ENCODE assay signal across 9 cellular contexts in genomic region chr7:77152232-77152631, GRCh38. TPM values are rescaled to one million over a fixed set of nuclear protein-coding genes. Genes with fewer than 3 reads are reported as not detected.
DNase-seq lines count a peak whose midpoint lies in the region; ATAC-seq and TF ChIP-seq lines count a peak whose summit lies in the region.
"Not testable (repeated sequence)": the region's sequence is repeated elsewhere in the genome, so short reads cannot be mapped to it uniquely, and the experiment has no call there.
"Had no signal": no experiment of that assay in that cellular context is flagged by ENCODE, and none has a peak within 500 bp of the region (broad histone marks: within the 10 kb centered on the region; RNA-seq: fewer than 3 reads in every experiment).

No MANE protein-coding gene starts in this region.

- intact Hi-C loops in CD14-positive monocyte (cut with micrococcal nuclease); dendritic cell treated with granulocyte-macrophage colony-stimulating factor and Interleukin-4, amounts not matched to agents 40 ng/mL and 50 ng/mL, for 4 days (cut with micrococcal nuclease): not testable (repeated sequence)

- not testable (repeated sequence) for H3K27me3 Mint-ChIP-seq in CD14-positive monocyte (ENCODE audit: low read depth in 3 of 3); T-helper 17 cell; dendritic cell treated with granulocyte-macrophage colony-stimulating factor and Interleukin-4, amounts not matched to agents 40 ng/mL and 50 ng/mL, for 4 days

- not testable (repeated sequence) for TF ChIP-seq CTCF in CD14-positive monocyte (IDR thresholded peaks at IDR 0.05); fibroblast of the aortic adventitia (IDR thresholded peaks at IDR 0.05; ENCODE audit: insufficient read depth, low read length)

- H3K27ac Mint-ChIP-seq in CD14-positive monocyte = peak overlapping the region; percentile 79 to 93 (median 87)
- peak overlapping the region; percentile 32 for H3K27ac Mint-ChIP-seq in T-helper 17 cell
- peak overlapping the region; percentile 67 for H3K27ac Mint-ChIP-seq in dendritic cell treated with granulocyte-macrophage colony-stimulating factor and Interleukin-4, amounts not matched to agents 40 ng/mL and 50 ng/mL, for 4 days

- peaks cover 0 to 15% (median 13%) of the 10 kb centered on the region in 7 donors for H3K9me3 Mint-ChIP-seq in CD14-positive monocyte
- not testable (repeated sequence) for H3K9me3 Mint-ChIP-seq in dendritic cell treated with granulocyte-macrophage colony-stimulating factor and Interleukin-4, amounts not matched to agents 40 ng/mL and 50 ng/mL, for 4 days

- not testable (repeated sequence) for DNase-seq in CD14-positive monocyte (ENCODE audit: low spot score); T-helper 17 cell
- DNase-seq in M059J (ENCODE audit: low read depth) = peak; percentile 25
- peak; percentile 55 for DNase-seq in NOMO-1 treated with DMSO at 0.1 percent for 48 hours (lab: John Stamatoyannopoulos, UW; ENCODE audit: unreplicated experiment)
- peak; percentile 71 for DNase-seq in fibroblast of the aortic adventitia (ENCODE audit: low read depth)
- DNase-seq in myocyte (ENCODE audit: low read depth) = peak; percentile 17

- not testable (repeated sequence) for H3K4me3 ChIP-seq in fibroblast of the aortic adventitia (ENCODE audit: low read depth, low read length)

- H3K36me3 Mint-ChIP-seq in CD14-positive monocyte; T-helper 17 cell (ENCODE audit: low read depth): not testable (repeated sequence)
- H3K36me3 Mint-ChIP-seq in dendritic cell treated with granulocyte-macrophage colony-stimulating factor and Interleukin-4, amounts not matched to agents 40 ng/mL and 50 ng/mL, for 4 days (ENCODE audit: low read depth) = peaks cover 16% of the 10 kb centered on the region

- H3K9me3 ChIP-seq in T-helper 17 cell (ENCODE audit: control insufficient read depth, low read length, poor library complexity, severe bottlenecking) = not testable (repeated sequence)

- H3K4me1 Mint-ChIP-seq in CD14-positive monocyte = peaks cover 34% of the 10 kb centered on the region
- not testable (repeated sequence) for H3K4me1 Mint-ChIP-seq in T-helper 17 cell
- peaks cover 26% of the 10 kb centered on the region for H3K4me1 Mint-ChIP-seq in dendritic cell treated with granulocyte-macrophage colony-stimulating factor and Interleukin-4, amounts not matched to agents 40 ng/mL and 50 ng/mL, for 4 days (ENCODE audit: low read depth)

- ATAC-seq in T-helper 17 cell = not testable (repeated sequence)

- peak overlapping the region in 1 of 2 donors; percentile 67 for H3K4me3 Mint-ChIP-seq in CD14-positive monocyte
- H3K4me3 Mint-ChIP-seq in T-helper 17 cell; dendritic cell treated with granulocyte-macrophage colony-stimulating factor and Interleukin-4, amounts not matched to agents 40 ng/mL and 50 ng/mL, for 4 days: not testable (repeated sequence)

RNA-seq across cellular contexts. Expression of gene CCDC146, which starts 29.8 kb away (rescaled TPM):
- polyA plus RNA-seq in CD14-positive monocyte = under 1 TPM; 0.08 to 0.40 TPM
- 1.1 and 2.9 TPM in 2 replicates for total RNA-seq in M059J (2014; rRNA removed; shearing (Covaris generic))
- 10 to 100 TPM in 1 of 2 donors, 1 to 10 TPM in 1; 8.5 to 14.7 TPM for total RNA-seq in T-helper 17 cell
- total RNA-seq in fibroblast of the aortic adventitia (ENCODE audit: low replicate concordance) = 1.4 and 2.0 TPM in 2 replicates
- 2.3 and 3.4 TPM in 2 replicates for total RNA-seq in myocyte
- 1.7 TPM for polyA plus RNA-seq in myocyte (2012)

RNA-seq across cellular contexts. Expression of gene FGL2, which starts 47.4 kb away (rescaled TPM):
- polyA plus RNA-seq in CD14-positive monocyte = 100 to 1,000 TPM; 774 to 775 TPM
- total RNA-seq in M059J (2014; rRNA removed; shearing (Covaris generic)) = 0.34 TPM in 1 of 2 replicates, not detected in the other
- total RNA-seq in T-helper 17 cell (1 to 10 TPM; 5.1 to 7.7 TPM), fibroblast of the aortic adventitia (ENCODE audit: low replicate concordance) (39.3 and 64.4 TPM in 2 replicates), myocyte (7.5 and 9.1 TPM in 2 replicates)
- polyA plus RNA-seq in myocyte (2012) = 3.0 TPM
- total RNA-seq: H4, HT1080 had no signal

Comparison
In these comparisons a context has a peak if more than half of its experiments do, and no peak if none do; other contexts are left out.
1. H3K27ac Mint-ChIP-seq: peak in every context shown above with its lines; median percentile 87 in CD14-positive monocyte; 67 in dendritic cell treated with granulocyte-macrophage colony-stimulating factor and Interleukin-4, amounts not matched to agents 40 ng/mL and 50 ng/mL, for 4 days; 32 in T-helper 17 cell.